ENCODE assay signal across 1 cellular context in genomic region chr16:66881560-66881959, GRCh38.
TF ChIP-seq lines count a peak whose summit lies in the region.

No MANE protein-coding gene starts in this region.

TF ChIP-seq in SK-N-SH treated with all-trans-retinoic acid at 6 μM for 48 hours, 23 proteins besides CTCF, POLR2A, EP300 and RAD21 (continued from another document):
- TF ChIP-seq, protein P1, sequence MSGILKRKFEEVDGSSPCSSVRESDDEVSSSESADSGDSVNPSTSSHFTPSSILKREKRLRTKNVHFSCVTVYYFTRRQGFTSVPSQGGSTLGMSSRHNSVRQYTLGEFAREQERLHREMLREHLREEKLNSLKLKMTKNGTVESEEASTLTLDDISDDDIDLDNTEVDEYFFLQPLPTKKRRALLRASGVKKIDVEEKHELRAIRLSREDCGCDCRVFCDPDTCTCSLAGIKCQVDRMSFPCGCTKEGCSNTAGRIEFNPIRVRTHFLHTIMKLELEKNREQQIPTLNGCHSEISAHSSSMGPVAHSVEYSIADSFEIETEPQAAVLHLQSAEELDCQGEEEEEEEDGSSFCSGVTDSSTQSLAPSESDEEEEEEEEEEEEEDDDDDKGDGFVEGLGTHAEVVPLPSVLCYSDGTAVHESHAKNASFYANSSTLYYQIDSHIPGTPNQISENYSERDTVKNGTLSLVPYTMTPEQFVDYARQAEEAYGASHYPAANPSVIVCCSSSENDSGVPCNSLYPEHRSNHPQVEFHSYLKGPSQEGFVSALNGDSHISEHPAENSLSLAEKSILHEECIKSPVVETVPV (CRISPR knock-in tag; IDR thresholded peaks at IDR 0.05): no peak
- TF ChIP-seq PPARA (CRISPR knock-in tag; IDR thresholded peaks at IDR 0.05; ENCODE audit: borderline replicate concordance) (no peak), BACH2 (CRISPR knock-in tag; IDR thresholded peaks at IDR 0.05; ENCODE audit: borderline replicate concordance) (no peak), ZFP30 (CRISPR knock-in tag; IDR thresholded peaks at IDR 0.05) (no peak)
